In the genomic region with DNA sequence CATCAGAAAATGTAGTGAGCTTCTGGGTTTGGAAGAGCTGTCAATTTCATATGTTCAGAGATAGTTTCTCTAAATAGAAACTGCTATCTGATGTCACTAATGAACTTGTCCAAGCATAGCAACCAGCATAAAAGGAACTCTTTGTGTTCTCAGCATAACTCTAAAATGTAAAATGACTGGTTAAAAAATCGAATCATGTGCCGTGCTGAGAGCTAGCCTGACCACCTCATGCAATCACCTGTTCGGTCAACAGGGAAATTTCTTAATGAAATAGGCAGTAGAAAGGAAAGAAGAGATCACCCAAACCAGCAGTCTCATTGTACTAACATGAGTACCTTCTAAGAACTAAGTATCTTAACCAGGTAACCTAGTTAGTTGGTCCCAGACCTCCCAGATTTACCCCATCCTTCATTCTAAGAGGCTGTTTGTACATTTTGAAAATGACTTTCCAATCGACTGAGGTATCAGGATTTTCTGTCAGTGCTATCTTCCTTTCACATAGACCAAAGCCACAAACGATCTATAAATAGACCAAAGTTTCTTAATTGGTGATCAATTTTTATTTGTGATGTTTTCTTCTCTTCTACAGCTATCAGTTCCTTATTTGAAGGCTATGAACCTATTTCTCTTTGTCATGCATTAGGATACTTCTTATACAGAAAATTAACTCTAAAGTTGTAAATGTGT, we compare ENCODE assay signal across 18 cellular contexts.
DNase-seq lines count a peak whose midpoint lies in the region; ATAC-seq and TF ChIP-seq lines count a peak whose summit lies in the region.
"Had no signal": no experiment of that assay in that cellular context is flagged by ENCODE, and none has a peak within 500 bp of the region (broad histone marks: within the 10 kb centered on the region; RNA-seq: fewer than 3 reads in every experiment).

No MANE protein-coding gene starts in this region.

- H4K20me1 ChIP-seq in DND-41 (ENCODE audit: insufficient read depth, low read length): no peaks in the 10 kb centered on the region

- H3K4me2 ChIP-seq in DND-41 (ENCODE audit: insufficient read depth, low read length): no peak overlapping the region

- no peaks in the 10 kb centered on the region for H3K9me3 ChIP-seq in DND-41 (ENCODE audit: insufficient read depth, low read length, severe bottlenecking)
- H3K9me3 ChIP-seq: esophagus squamous epithelium had no signal

- H3K4me3 Mint-ChIP-seq in nephron: no peak overlapping the region
- no peak overlapping the region for H3K4me3 Mint-ChIP-seq in activated CD8-positive, alpha-beta T cell treated with anti-CD3 and anti-CD28 coated beads for 36 hours
- H3K4me3 Mint-ChIP-seq: activated naive CD8-positive, alpha-beta T cell treated with anti-CD3 and anti-CD28 coated beads, Interleukin-2, amount 50 U/mL, for 24 hours; activated T-cell treated with anti-CD3 and anti-CD28 coated beads, Interleukin-2, amount 50 U/mL, for 72 hours; immature natural killer cell had no signal

- H3K9ac ChIP-seq in DND-41 (ENCODE audit: low read depth, low read length): no peak overlapping the region

- H3K9me3 Mint-ChIP-seq in nephron: no peaks in the 10 kb centered on the region
- no peaks in the 10 kb centered on the region for H3K9me3 Mint-ChIP-seq in activated CD8-positive, alpha-beta T cell treated with anti-CD3 and anti-CD28 coated beads for 36 hours
- H3K9me3 Mint-ChIP-seq: activated naive CD8-positive, alpha-beta T cell treated with anti-CD3 and anti-CD28 coated beads, Interleukin-2, amount 50 U/mL, for 24 hours; activated T-cell treated with anti-CD3 and anti-CD28 coated beads, Interleukin-2, amount 50 U/mL, for 72 hours; immature natural killer cell had no signal

- ATAC-seq in DND-41 (ENCODE audit: insufficient read depth, low read depth) (0 out of 3 replicates have a peak, but pooled peaks have one; percentile 22), GM21390 (IDR thresholded peaks at IDR 0.05; ENCODE audit: unreplicated experiment) (peak; percentile 45), GM19455 (IDR thresholded peaks at IDR 0.05; ENCODE audit: unreplicated experiment) (no peak)
- ATAC-seq in activated CD8-positive, alpha-beta T cell treated with anti-CD3 and anti-CD28 coated beads for 36 hours: no peak
- ATAC-seq: activated naive CD8-positive, alpha-beta T cell treated with anti-CD3 and anti-CD28 coated beads, Interleukin-2, amount 50 U/mL, for 24 hours; activated T-cell treated with anti-CD3 and anti-CD28 coated beads, Interleukin-2, amount 50 U/mL, for 72 hours had no signal

- no peak overlapping the region for H3K4me3 ChIP-seq in DND-41 (ENCODE audit: low read depth in 1 of 2, low read length in 2 of 2)
- H3K4me3 ChIP-seq: esophagus squamous epithelium had no signal

- H3K36me3 Mint-ChIP-seq in nephron (ENCODE audit: low read depth): peaks cover 38% of the 10 kb centered on the region
- H3K36me3 Mint-ChIP-seq in activated CD8-positive, alpha-beta T cell treated with anti-CD3 and anti-CD28 coated beads for 36 hours (ENCODE audit: low read depth): peaks cover 2% of the 10 kb centered on the region

- H3K27me3 Mint-ChIP-seq in nephron (ENCODE audit: low read depth): no peaks in the 10 kb centered on the region
- H3K27me3 Mint-ChIP-seq in activated CD8-positive, alpha-beta T cell treated with anti-CD3 and anti-CD28 coated beads for 36 hours: no peaks in the 10 kb centered on the region
- H3K27me3 Mint-ChIP-seq: activated naive CD8-positive, alpha-beta T cell treated with anti-CD3 and anti-CD28 coated beads, Interleukin-2, amount 50 U/mL, for 24 hours had no signal

- POLR2A ChIA-PET in activated CD8-positive, alpha-beta T cell treated with anti-CD3 and anti-CD28 coated beads for 36 hours (lab: Charles Lee): no interaction called here

- DNase-seq in DND-41: no peak
- DNase-seq in NCI-H526 treated with DMSO at 0.1 percent for 48 hours (lab: John Stamatoyannopoulos, UW): peak; percentile 62
- no peak for DNase-seq in NK-92 treated with Interleukin-12 subunit alpha and Interleukin-12 subunit beta, amount 100 ng/mL, for 24 hours (lab: John Stamatoyannopoulos, UW)
- DNase-seq in activated CD8-positive, alpha-beta T cell treated with anti-CD3 and anti-CD28 coated beads for 36 hours: no peak
- no peak for DNase-seq in activated gamma-delta T cell (lab: John Stamatoyannopoulos, UW)
- DNase-seq: activated CD4-positive, alpha-beta T cell treated with anti-CD3 and anti-CD28 coated beads, Interleukin-2, amount 50 U/mL, for 4 hours; activated naive CD8-positive, alpha-beta T cell treated with anti-CD3 and anti-CD28 coated beads, Interleukin-2, amount 50 U/mL, for 24 hours; activated T-cell treated with anti-CD3 and anti-CD28 coated beads, Interleukin-2, amount 50 U/mL, for 72 hours; COR-L47; esophagus squamous epithelium; GDM1; immature natural killer cell; NCI-H187 treated with DMSO at 0.1 percent for 48 hours; NCI-H510A; stimulated activated CD4-positive, alpha-beta T cell treated with anti-CD3 and anti-CD28 coated beads, Interleukin-1b, Interleukin-23, amount 100 ng/mL, for 48 hours had no signal

- H3K27ac Mint-ChIP-seq in nephron: peak overlapping the region; percentile 51 to 89 (median 79)
- no peak overlapping the region for H3K27ac Mint-ChIP-seq in activated CD8-positive, alpha-beta T cell treated with anti-CD3 and anti-CD28 coated beads for 36 hours
- H3K27ac Mint-ChIP-seq: activated naive CD8-positive, alpha-beta T cell treated with anti-CD3 and anti-CD28 coated beads, Interleukin-2, amount 50 U/mL, for 24 hours; activated T-cell treated with anti-CD3 and anti-CD28 coated beads, Interleukin-2, amount 50 U/mL, for 72 hours; immature natural killer cell had no signal

- CTCF ChIA-PET in activated CD8-positive, alpha-beta T cell treated with anti-CD3 and anti-CD28 coated beads for 36 hours (lab: Charles Lee): interaction anchor here (1.3 kb wide), 1 partner anchor 15 kb away, joined by 4 read pairs; no protein-coding TSS in a partner anchor

- H3K27ac ChIP-seq in DND-41 (ENCODE audit: low read length): peak overlapping the region; percentile 40; the same call in 1 of the 2 replicates

- H2AFZ ChIP-seq in DND-41 (ENCODE audit: low read depth, low read length): no peak overlapping the region

- H3K79me2 ChIP-seq in DND-41 (ENCODE audit: insufficient read depth, low read length): no peaks in the 10 kb centered on the region

- TF ChIP-seq CTCF in DND-41 (IDR thresholded peaks at IDR 0.05; ENCODE audit: borderline replicate concordance, extremely low read depth, low read length, poor library complexity, severe bottlenecking) (no peak), nephron (IDR thresholded peaks at IDR 0.05; ENCODE audit: unreplicated experiment in 3 of 3) (no peak)
- TF ChIP-seq CTCF in activated CD8-positive, alpha-beta T cell treated with anti-CD3 and anti-CD28 coated beads for 36 hours (IDR thresholded peaks at IDR 0.05): no peak

- no peaks in the 10 kb centered on the region for H3K27me3 ChIP-seq in DND-41 (ENCODE audit: insufficient read depth, low read length, poor library complexity)
- H3K27me3 ChIP-seq: esophagus squamous epithelium had no signal

- intact Hi-C loops in activated CD8-positive, alpha-beta T cell treated with anti-CD3 and anti-CD28 coated beads for 36 hours (cut with micrococcal nuclease): no loop called here

- peaks cover 37% of the 10 kb centered on the region for H3K4me1 Mint-ChIP-seq in nephron
- no peaks in the 10 kb centered on the region for H3K4me1 Mint-ChIP-seq in activated CD8-positive, alpha-beta T cell treated with anti-CD3 and anti-CD28 coated beads for 36 hours (ENCODE audit: low read depth)
- H3K4me1 Mint-ChIP-seq: activated naive CD8-positive, alpha-beta T cell treated with anti-CD3 and anti-CD28 coated beads, Interleukin-2, amount 50 U/mL, for 24 hours; immature natural killer cell had no signal

- H3K36me3 ChIP-seq in DND-41 (ENCODE audit: insufficient read depth, low read length): no peaks in the 10 kb centered on the region

- peaks cover 23% of the 10 kb centered on the region for H3K4me1 ChIP-seq in DND-41 (ENCODE audit: insufficient read depth, low read length)

Comparison
In these comparisons a context has a peak if more than half of its experiments do, and no peak if none do; other contexts are left out.
1. ATAC-seq: peak in DND-41 (single experiment) and GM21390 (single experiment); none in activated CD8-positive, alpha-beta T cell treated with anti-CD3 and anti-CD28 coated beads for 36 hours (single experiment) and GM19455 (single experiment).